ENCODE assay signal across 20 cellular contexts in the genomic region with DNA sequence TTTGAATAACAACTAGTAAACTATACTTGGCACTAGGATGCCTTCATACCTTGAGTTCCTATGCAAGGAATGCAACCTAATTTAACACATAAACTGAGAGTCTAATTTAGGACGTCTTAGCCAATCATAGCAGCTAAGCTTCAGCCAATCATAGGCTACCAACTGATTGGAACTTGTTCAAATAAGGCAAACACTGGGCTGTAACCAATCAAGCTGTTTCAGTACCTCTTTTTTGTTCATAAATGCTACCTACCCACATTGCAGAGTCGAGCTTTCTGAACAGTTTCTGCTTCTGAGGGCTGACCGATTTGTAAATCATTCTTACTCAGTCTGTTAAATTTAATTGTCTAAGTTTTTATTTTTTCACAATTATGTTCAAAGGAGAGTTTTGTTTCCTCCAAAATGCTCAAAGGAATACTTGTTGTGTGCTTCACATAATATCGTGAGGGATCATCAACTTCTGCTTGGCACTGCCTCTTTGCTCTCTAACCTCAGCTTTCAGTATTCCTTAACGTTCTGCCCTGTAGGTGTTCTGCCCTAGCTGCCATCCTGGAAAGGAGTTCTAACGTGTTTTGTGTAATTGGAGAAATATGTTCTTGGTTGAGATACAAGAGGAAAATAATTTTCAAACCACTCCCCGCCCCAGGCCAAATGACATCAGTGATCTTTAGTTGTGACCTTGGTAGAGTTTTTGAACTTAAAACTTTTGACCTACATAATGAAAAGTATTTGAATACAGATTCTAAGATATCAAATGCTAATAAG.
"Had no signal": no experiment of that assay in that cellular context is flagged by ENCODE, and none has a peak within 500 bp of the region (broad histone marks: within the 10 kb centered on the region; RNA-seq: fewer than 3 reads in every experiment).

No MANE protein-coding gene starts in this region.

- H3K36me3 ChIP-seq: esophagus muscularis mucosa, tibial nerve, upper lobe of right lung had no signal

- ATAC-seq: left colon; left ventricle myocardium superior; naive thymus-derived CD4-positive, alpha-beta T cell; psoas muscle; sciatic nerve; stimulated activated naive B cell treated with anti-CD40 and anti-IgM and Interleukin-4, amounts not matched to agents 10 μg/mL and 1 μg/mL and 100 μg/mL, for 72 hours; stimulated activated naive CD8-positive, alpha-beta T cell treated with anti-CD3 and anti-CD28 coated beads, Interleukin-15, amount 100 ng/mL, for 72 hours; upper lobe of right lung had no signal

- DNase-seq: cortex of kidney; dorsolateral prefrontal cortex; effector CD8-positive, alpha-beta T cell; left colon; left ventricle myocardium superior; naive thymus-derived CD4-positive, alpha-beta T cell; nephron progenitor cell; psoas muscle; retina; stimulated activated CD4-positive, alpha-beta T cell treated with anti-CD3 and anti-CD28 coated beads, Interleukin-2, amount 100 ng/mL, for 24 hours; stimulated activated CD4-positive, alpha-beta T cell treated with anti-CD3 and anti-CD28 coated beads, Interleukin-4, amount 100 ng/mL, for 4 hours; stimulated activated naive B cell treated with anti-CD40 and anti-IgM and Interleukin-4, amounts not matched to agents 10 μg/mL and 1 μg/mL and 100 μg/mL, for 72 hours; stimulated activated naive CD8-positive, alpha-beta T cell treated with anti-CD3 and anti-CD28 coated beads, Interleukin-15, amount 100 ng/mL, for 72 hours; testis; upper lobe of right lung had no signal

- H3K9me3 ChIP-seq: testis, upper lobe of right lung had no signal

- H3K4me3 Mint-ChIP-seq: naive thymus-derived CD4-positive, alpha-beta T cell; nephron progenitor cell; stimulated activated naive B cell treated with anti-CD40 and anti-IgM and Interleukin-4, amounts not matched to agents 10 μg/mL and 1 μg/mL and 100 μg/mL, for 72 hours; stimulated activated naive CD8-positive, alpha-beta T cell treated with anti-CD3 and anti-CD28 coated beads, Interleukin-15, amount 100 ng/mL, for 72 hours had no signal

- H3K4me1 Mint-ChIP-seq: naive thymus-derived CD4-positive, alpha-beta T cell; nephron progenitor cell; stimulated activated naive B cell treated with anti-CD40 and anti-IgM and Interleukin-4, amounts not matched to agents 10 μg/mL and 1 μg/mL and 100 μg/mL, for 72 hours; stimulated activated naive CD8-positive, alpha-beta T cell treated with anti-CD3 and anti-CD28 coated beads, Interleukin-15, amount 100 ng/mL, for 72 hours had no signal

- H3K27ac Mint-ChIP-seq: naive thymus-derived CD4-positive, alpha-beta T cell; nephron progenitor cell; stimulated activated naive B cell treated with anti-CD40 and anti-IgM and Interleukin-4, amounts not matched to agents 10 μg/mL and 1 μg/mL and 100 μg/mL, for 72 hours; stimulated activated naive CD8-positive, alpha-beta T cell treated with anti-CD3 and anti-CD28 coated beads, Interleukin-15, amount 100 ng/mL, for 72 hours had no signal

- H3K27me3 ChIP-seq: dorsolateral prefrontal cortex, esophagus muscularis mucosa, testis, tibial nerve, upper lobe of right lung had no signal

- H3K27me3 Mint-ChIP-seq: naive thymus-derived CD4-positive, alpha-beta T cell; stimulated activated naive B cell treated with anti-CD40 and anti-IgM and Interleukin-4, amounts not matched to agents 10 μg/mL and 1 μg/mL and 100 μg/mL, for 72 hours; stimulated activated naive CD8-positive, alpha-beta T cell treated with anti-CD3 and anti-CD28 coated beads, Interleukin-15, amount 100 ng/mL, for 72 hours had no signal

- H3K4me1 ChIP-seq: esophagus muscularis mucosa, psoas muscle, testis, tibial nerve, upper lobe of right lung had no signal

- H3K27ac ChIP-seq: dorsolateral prefrontal cortex, esophagus muscularis mucosa, psoas muscle, skin epidermis, testis, tibial nerve, upper lobe of right lung had no signal

- H3K4me3 ChIP-seq: dorsolateral prefrontal cortex, esophagus muscularis mucosa, lung, psoas muscle, skin epidermis, testis, tibial nerve, upper lobe of right lung had no signal

- H3K36me3 Mint-ChIP-seq: stimulated activated naive B cell treated with anti-CD40 and anti-IgM and Interleukin-4, amounts not matched to agents 10 μg/mL and 1 μg/mL and 100 μg/mL, for 72 hours had no signal
